ENCODE assay signal across 21 cellular contexts in the genomic region with DNA sequence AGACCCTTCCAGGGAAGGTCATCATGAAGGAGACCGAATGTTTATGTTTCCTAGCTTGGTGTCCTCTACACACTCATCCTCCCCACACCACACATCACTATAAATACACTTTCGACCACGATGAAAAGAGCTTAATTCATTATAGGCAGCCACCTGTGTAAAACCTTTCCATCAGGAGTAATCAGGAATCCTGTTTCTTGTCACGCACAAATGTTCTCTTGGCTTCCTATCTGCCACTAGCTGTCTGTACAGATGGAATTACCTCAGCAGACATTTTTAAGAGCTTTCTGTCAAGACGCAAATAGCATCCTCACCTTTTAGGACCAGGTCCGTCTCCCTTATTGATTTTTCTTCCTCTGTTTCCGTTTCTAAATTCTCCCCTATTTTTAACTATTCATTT.
DNase-seq lines count a peak whose midpoint lies in the region; ATAC-seq, FAIRE-seq and TF ChIP-seq lines count a peak whose summit lies in the region.
"Had no signal": no experiment of that assay in that cellular context is flagged by ENCODE, and none has a peak within 500 bp of the region (broad histone marks: within the 10 kb centered on the region; RNA-seq: fewer than 3 reads in every experiment).

No MANE protein-coding gene starts in this region.

- CTCF ChIA-PET in activated CD4-positive, alpha-beta T cell treated with anti-CD3 and anti-CD28 coated beads for 36 hours (lab: Charles Lee): interaction anchor here (0.6 to 9.4 kb wide), 11 partner anchors 9 to 398 kb away, joined by 3 to 117 read pairs (median 5); a partner anchor contains a TSS
- CTCF ChIA-PET in CD4-positive, alpha-beta T cell (lab: Charles Lee): interaction anchor here (2.8 to 3.4 kb wide), 2 partner anchors 10 to 17 kb away, joined by 9 to 10 read pairs; no protein-coding TSS in a partner anchor
- CTCF ChIA-PET in naive thymus-derived CD4-positive, alpha-beta T cell (lab: Charles Lee): interaction anchor here (1.2 kb wide), 1 partner anchor 30 kb away, joined by 3 read pairs; no protein-coding TSS in a partner anchor

- no peaks in the 10 kb centered on the region for H3K4me1 ChIP-seq in naive thymus-derived CD4-positive, alpha-beta T cell (ENCODE audit: control insufficient read depth in 2 of 2, insufficient read depth in 2 of 2, low read length in 2 of 2)
- H3K4me1 ChIP-seq: spleen, upper lobe of left lung had no signal

- no peaks in the 10 kb centered on the region for H3K27me3 ChIP-seq in CD4-positive, alpha-beta T cell (ENCODE audit: control insufficient read depth, insufficient read depth, low read length)
- H3K27me3 ChIP-seq in naive thymus-derived CD4-positive, alpha-beta T cell (ENCODE audit: control insufficient read depth in 2 of 2, insufficient read depth in 2 of 2, low read length in 2 of 2): no peaks in the 10 kb centered on the region
- H3K27me3 ChIP-seq: right atrium auricular region, spleen, upper lobe of left lung had no signal

- H3K4me3 Mint-ChIP-seq in activated CD4-positive, alpha-beta T cell treated with anti-CD3 and anti-CD28 coated beads for 36 hours: peak overlapping the region; percentile 19
- H3K4me3 Mint-ChIP-seq in CD4-positive, alpha-beta T cell: no peak overlapping the region
- H3K4me3 Mint-ChIP-seq in activated naive CD8-positive, alpha-beta T cell: no peak overlapping the region
- H3K4me3 Mint-ChIP-seq in naive thymus-derived CD4-positive, alpha-beta T cell: no peak overlapping the region
- H3K4me3 Mint-ChIP-seq: activated naive CD8-positive, alpha-beta T cell treated with anti-CD3 and anti-CD28 coated beads, Interleukin-2, amount 10 ng/mL, durations not matched to agents 7 days and 5 days; B cell had no signal

- H3K36me3 ChIP-seq in naive thymus-derived CD4-positive, alpha-beta T cell (ENCODE audit: control insufficient read depth in 2 of 3, insufficient read depth in 3 of 3, low read length in 3 of 3): peaks cover 14 to 82% (median 30%) of the 10 kb centered on the region in 3 experiments
- H3K36me3 ChIP-seq: right atrium auricular region had no signal

- no peak for ATAC-seq in activated CD4-positive, alpha-beta T cell treated with anti-CD3 and anti-CD28 coated beads for 36 hours
- no peak for ATAC-seq in CD4-positive, alpha-beta T cell (ENCODE audit: poor library complexity)
- no peak for ATAC-seq in naive thymus-derived CD4-positive, alpha-beta T cell
- ATAC-seq in HG03460 (IDR thresholded peaks at IDR 0.05; ENCODE audit: unreplicated experiment): no peak

- no peak for DNase-seq in activated CD4-positive, alpha-beta T cell treated with anti-CD3 and anti-CD28 coated beads for 36 hours
- DNase-seq in activated CD4-positive, alpha-beta T cell treated with anti-CD3 and anti-CD28 coated beads, Interleukin-2, amount 50 U/mL, for 48 hours: no peak
- no peak for DNase-seq in CD4-positive, alpha-beta T cell
- DNase-seq in naive thymus-derived CD4-positive, alpha-beta T cell: no peak
- no peak for DNase-seq in D721Med (ENCODE audit: insufficient read length, low spot score)
- no peak for DNase-seq in NCI-H2029 (lab: John Stamatoyannopoulos, UW)
- DNase-seq: activated naive CD8-positive, alpha-beta T cell treated with anti-CD3 and anti-CD28 coated beads, Interleukin-2, amount 10 ng/mL, durations not matched to agents 7 days and 5 days; Calu3; cortex of kidney; GM23248; NCI-H1092 treated with DMSO at 0.1 percent for 48 hours; NCI-H1930; NCI-H345; NCI-H774; spleen; stimulated activated CD4-positive, alpha-beta T cell treated with anti-CD3 and anti-CD28 coated beads, Interleukin-4, amount 100 ng/mL, for 1 hour; upper lobe of left lung had no signal

- POLR2A ChIA-PET in activated CD4-positive, alpha-beta T cell treated with anti-CD3 and anti-CD28 coated beads for 36 hours (lab: Charles Lee): interaction anchor here (0.6 to 1.1 kb wide), 4 partner anchors 17 to 195 kb away, joined by 3 to 4 read pairs (median 3); no protein-coding TSS in a partner anchor
- POLR2A ChIA-PET in CD4-positive, alpha-beta T cell (lab: Charles Lee): no interaction called here
- POLR2A ChIA-PET in naive thymus-derived CD4-positive, alpha-beta T cell (lab: Charles Lee): interaction anchor here (0.7 to 1.0 kb wide), 3 partner anchors 9 to 37 kb away, joined by 3 to 5 read pairs (median 4); no protein-coding TSS in a partner anchor

- no peaks in the 10 kb centered on the region for H3K27me3 Mint-ChIP-seq in activated CD4-positive, alpha-beta T cell treated with anti-CD3 and anti-CD28 coated beads for 36 hours
- no peaks in the 10 kb centered on the region for H3K27me3 Mint-ChIP-seq in CD4-positive, alpha-beta T cell
- no peaks in the 10 kb centered on the region for H3K27me3 Mint-ChIP-seq in activated naive CD8-positive, alpha-beta T cell
- H3K27me3 Mint-ChIP-seq in naive thymus-derived CD4-positive, alpha-beta T cell: no peaks in the 10 kb centered on the region
- H3K27me3 Mint-ChIP-seq: activated naive CD8-positive, alpha-beta T cell treated with anti-CD3 and anti-CD28 coated beads, Interleukin-2, amount 10 ng/mL, durations not matched to agents 7 days and 5 days; B cell had no signal

- H3K4me1 Mint-ChIP-seq in activated CD4-positive, alpha-beta T cell treated with anti-CD3 and anti-CD28 coated beads for 36 hours: peaks cover 53% of the 10 kb centered on the region
- H3K4me1 Mint-ChIP-seq in CD4-positive, alpha-beta T cell (ENCODE audit: low read depth): peaks cover 32% of the 10 kb centered on the region
- H3K4me1 Mint-ChIP-seq in activated naive CD8-positive, alpha-beta T cell (ENCODE audit: low read depth): peaks cover 32% of the 10 kb centered on the region
- H3K4me1 Mint-ChIP-seq in naive thymus-derived CD4-positive, alpha-beta T cell: peaks cover 15 to 29% (median 19%) of the 10 kb centered on the region in 7 donors

- no peaks in the 10 kb centered on the region for H3K9me3 Mint-ChIP-seq in activated CD4-positive, alpha-beta T cell treated with anti-CD3 and anti-CD28 coated beads for 36 hours (ENCODE audit: low read depth)
- no peaks in the 10 kb centered on the region for H3K9me3 Mint-ChIP-seq in CD4-positive, alpha-beta T cell
- no peaks in the 10 kb centered on the region for H3K9me3 Mint-ChIP-seq in activated naive CD8-positive, alpha-beta T cell (ENCODE audit: low read depth)
- H3K9me3 Mint-ChIP-seq in naive thymus-derived CD4-positive, alpha-beta T cell: no peaks in the 10 kb centered on the region
- H3K9me3 Mint-ChIP-seq: activated naive CD8-positive, alpha-beta T cell treated with anti-CD3 and anti-CD28 coated beads, Interleukin-2, amount 10 ng/mL, durations not matched to agents 7 days and 5 days had no signal

- no peak overlapping the region for H3K4me3 ChIP-seq in naive thymus-derived CD4-positive, alpha-beta T cell (ENCODE audit: low read length)
- H3K4me3 ChIP-seq: GM23248, right atrium auricular region, spleen, upper lobe of left lung had no signal

- intact Hi-C loops in activated CD4-positive, alpha-beta T cell treated with anti-CD3 and anti-CD28 coated beads for 36 hours (cut with DNase I, micrococcal nuclease): no loop called here
- intact Hi-C loops in CD4-positive, alpha-beta T cell (cut with DNase I, micrococcal nuclease): no loop called here
- intact Hi-C loops in naive thymus-derived CD4-positive, alpha-beta T cell (cut with micrococcal nuclease): no loop called here

- H3K36me3 Mint-ChIP-seq in activated CD4-positive, alpha-beta T cell treated with anti-CD3 and anti-CD28 coated beads for 36 hours (ENCODE audit: low read depth): peaks cover 83% of the 10 kb centered on the region
- peaks cover 93% of the 10 kb centered on the region for H3K36me3 Mint-ChIP-seq in CD4-positive, alpha-beta T cell (ENCODE audit: low read depth)
- H3K36me3 Mint-ChIP-seq in activated naive CD8-positive, alpha-beta T cell: peaks cover 20% of the 10 kb centered on the region
- H3K36me3 Mint-ChIP-seq in naive thymus-derived CD4-positive, alpha-beta T cell: peaks cover 19 to 74% (median 46%) of the 10 kb centered on the region in 5 donors

- H3K27ac ChIP-seq in CD4-positive, alpha-beta T cell (ENCODE audit: low read depth, low read length): no peak overlapping the region
- H3K27ac ChIP-seq in naive thymus-derived CD4-positive, alpha-beta T cell (ENCODE audit: low read depth, low read length): no peak overlapping the region
- H3K27ac ChIP-seq: GM23248, right atrium auricular region, upper lobe of left lung had no signal

- no peak for TF ChIP-seq CTCF in CD4-positive, alpha-beta T cell (IDR thresholded peaks at IDR 0.05)
- TF ChIP-seq CTCF in D721Med (IDR thresholded peaks at IDR 0.05; ENCODE audit: insufficient read depth, missing control alignments): no peak

- H3K27ac Mint-ChIP-seq in activated CD4-positive, alpha-beta T cell treated with anti-CD3 and anti-CD28 coated beads for 36 hours: peak overlapping the region; percentile 80
- H3K27ac Mint-ChIP-seq in CD4-positive, alpha-beta T cell: peak overlapping the region; percentile 84
- H3K27ac Mint-ChIP-seq in activated naive CD8-positive, alpha-beta T cell: peak overlapping the region; percentile 87
- H3K27ac Mint-ChIP-seq in naive thymus-derived CD4-positive, alpha-beta T cell: peak overlapping the region in 7 of 9 donors; percentile 17 to 69 (median 41)
- H3K27ac Mint-ChIP-seq: activated naive CD8-positive, alpha-beta T cell treated with anti-CD3 and anti-CD28 coated beads, Interleukin-2, amount 10 ng/mL, durations not matched to agents 7 days and 5 days; B cell had no signal

- no peak for FAIRE-seq in D721Med (lab: Jason Lieb, UNC)

- no peaks in the 10 kb centered on the region for H3K9me3 ChIP-seq in CD4-positive, alpha-beta T cell (ENCODE audit: control insufficient read depth, low read length)
- H3K9me3 ChIP-seq in naive thymus-derived CD4-positive, alpha-beta T cell (ENCODE audit: control insufficient read depth in 2 of 3, low read length in 3 of 3): no peaks in the 10 kb centered on the region
- H3K9me3 ChIP-seq: right atrium auricular region, spleen, upper lobe of left lung had no signal
